8 cellular contexts compared by ENCODE assay signal in the genomic region with DNA sequence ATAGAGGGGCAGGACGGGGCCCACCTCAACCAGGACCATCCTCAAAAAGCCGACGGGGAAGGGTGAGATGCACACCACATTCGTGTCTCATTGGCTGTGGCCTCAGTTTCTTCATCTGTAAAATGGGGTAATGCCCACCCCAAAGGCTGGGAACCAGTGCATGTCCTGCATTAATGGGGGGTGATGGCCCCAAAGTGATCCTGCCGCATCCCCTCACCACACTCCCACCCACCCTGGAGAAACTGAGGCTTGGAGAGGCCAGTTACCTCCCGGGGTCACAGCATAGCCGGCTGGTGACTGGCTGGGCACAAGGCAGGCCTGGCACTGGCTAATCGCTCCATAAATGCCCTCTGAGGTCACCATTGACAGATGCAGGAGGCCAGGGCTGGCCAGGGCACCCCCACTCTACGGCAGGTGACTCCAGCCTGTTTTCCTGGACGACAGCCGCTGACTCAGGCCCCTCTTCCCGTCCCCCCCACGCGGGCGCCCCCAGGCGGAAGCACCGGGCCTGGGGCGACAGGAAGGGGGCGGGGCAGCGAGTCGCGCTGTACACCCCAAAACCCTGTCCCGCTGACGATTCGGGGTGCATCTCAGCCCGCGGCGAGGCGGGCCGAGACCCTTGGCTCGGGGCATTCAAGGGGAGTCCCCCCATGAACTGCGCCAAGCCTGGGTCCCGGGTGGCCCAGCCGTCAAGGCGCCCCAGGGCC. TPM values are rescaled to one million over a fixed set of nuclear protein-coding genes. Genes with fewer than 3 reads are reported as not detected.
DNase-seq lines count a peak whose midpoint lies in the region; TF ChIP-seq lines count a peak whose summit lies in the region.

No MANE protein-coding gene starts in this region.

- H3K27ac ChIP-seq in HUES48 (ENCODE audit: low read depth, low read length), result peak overlapping the region; percentile 99
- H3K27ac ChIP-seq in dorsolateral prefrontal cortex, result peak overlapping the region; percentile 78 to 100 (median 98)
- peak overlapping the region; percentile 63 for H3K27ac ChIP-seq in mesenchymal stem cell (ENCODE audit: low read length, poor library complexity, severe bottlenecking)
- peak overlapping the region; percentile 93 for H3K27ac ChIP-seq in substantia nigra (ENCODE audit: low read depth, low read length, poor library complexity, severe bottlenecking)

- no peaks in the 10 kb centered on the region for H3K9me3 ChIP-seq in HUES48 (ENCODE audit: control insufficient read depth, insufficient read depth, low read length)
- H3K9me3 ChIP-seq in mesenchymal stem cell (ENCODE audit: control insufficient read depth, low read length), result no peaks in the 10 kb centered on the region

- H3K4me1 ChIP-seq in HUES48 (ENCODE audit: control insufficient read depth, insufficient read depth, low read length), result no peaks in the 10 kb centered on the region
- H3K4me1 ChIP-seq in mesenchymal stem cell (ENCODE audit: control insufficient read depth, insufficient read depth, low read depth, low read length), result peaks cover 40% of the 10 kb centered on the region

- TF ChIP-seq CTCF in GM13977 (IDR thresholded peaks at IDR 0.05; ENCODE audit: extremely low read depth, insufficient read depth, missing control alignments) (peak; percentile 59), dorsolateral prefrontal cortex (IDR thresholded peaks at IDR 0.05 in 54 of 56, conservative IDR thresholded peaks at IDR 0.05 in 2 of 56; ENCODE audit: low read depth in 1 of 56, partially characterized antibody in 56 of 56) (peak in 10 of 56 donors; percentile 9 to 24 (median 15))

- H3K79me1 ChIP-seq in mesenchymal stem cell (replicated peaks; ENCODE audit: low read length, poor library complexity, severe bottlenecking), result peaks cover 20% of the 10 kb centered on the region

- H2BK15ac ChIP-seq in mesenchymal stem cell (ENCODE audit: low read depth, poor library complexity, severe bottlenecking), result peak overlapping the region; percentile 30

- no peaks in the 10 kb centered on the region for H3K27me3 ChIP-seq in HUES48 (ENCODE audit: control insufficient read depth, insufficient read depth, low read length)
- no peaks in the 10 kb centered on the region for H3K27me3 ChIP-seq in dorsolateral prefrontal cortex
- H3K27me3 ChIP-seq in mesenchymal stem cell (ENCODE audit: control insufficient read depth in 1 of 2, insufficient read depth in 1 of 2, low read length in 2 of 2), result no peaks in the 10 kb centered on the region

- H2BK120ac ChIP-seq in mesenchymal stem cell (ENCODE audit: low read depth, low read length), result peak overlapping the region; percentile 92

- peak overlapping the region in 1 of 2 experiments; percentile 44 for H3K14ac ChIP-seq in mesenchymal stem cell (ENCODE audit: low read length in 2 of 2)

- H3K23ac ChIP-seq in mesenchymal stem cell (ENCODE audit: low read length in 2 of 2), result no peak overlapping the region

- H2AFZ ChIP-seq in mesenchymal stem cell (ENCODE audit: low read depth, low read length), result no peak overlapping the region

- peak overlapping the region; percentile 88 to 95 for H3K18ac ChIP-seq in mesenchymal stem cell (ENCODE audit: low read depth in 1 of 2, low read length in 2 of 2)

- peak overlapping the region; percentile 93 to 99 for H2BK12ac ChIP-seq in mesenchymal stem cell (ENCODE audit: low read length in 2 of 2)

- intact Hi-C loops in dorsolateral prefrontal cortex (cut with DNase I), result no loop called here

- H3K9ac ChIP-seq in HUES48 (ENCODE audit: low read depth, low read length), result peak overlapping the region; percentile 58; the same call in 1 of the 2 replicates
- H3K9ac ChIP-seq in mesenchymal stem cell (ENCODE audit: low read length), result peak overlapping the region; percentile 86

- peak overlapping the region; percentile 81 for H4K8ac ChIP-seq in mesenchymal stem cell (ENCODE audit: low read length)

- peak overlapping the region; percentile 77 for H3K4me2 ChIP-seq in mesenchymal stem cell (ENCODE audit: low read length, poor library complexity, severe bottlenecking)

- H2AK5ac ChIP-seq in mesenchymal stem cell (ENCODE audit: low read length, severe bottlenecking), result peak overlapping the region; percentile 42

- 29% methylated on average over 23 of the region's 35 CpGs for WGBS in mesenchymal stem cell

- DNase-seq in GM13977 (ENCODE audit: low spot score) (no peak), dorsolateral prefrontal cortex (no peak), mesenchymal stem cell (peak; percentile 88), substantia nigra (lab: John Stamatoyannopoulos, UW) (peak in 16 of 49 donors; percentile 30 to 84 (median 68)), NCI-H187 (lab: John Stamatoyannopoulos, UW) (no peak), DMS79 treated with DMSO at 0.1 percent for 48 hours (lab: John Stamatoyannopoulos, UW) (no peak)
- DNase-seq in activated CD4-positive, CD25-positive, alpha-beta regulatory T cell treated with anti-CD3 and anti-CD28 coated beads, Interleukin-2, amount 50 U/mL, for 72 hours, result peak; percentile 79

- H2BK5ac ChIP-seq in mesenchymal stem cell (ENCODE audit: low read depth, low read length, poor library complexity, severe bottlenecking), result peak overlapping the region; percentile 90

- H3K4me3 ChIP-seq in HUES48 (ENCODE audit: low read depth, low read length) (peak overlapping the region; percentile 92), dorsolateral prefrontal cortex (peak overlapping the region; percentile 45 to 89 (median 72)), mesenchymal stem cell (ENCODE audit: insufficient read depth in 1 of 2, low read depth in 1 of 2, low read length in 2 of 2) (peak overlapping the region; percentile 71 to 74)

- H3K36me3 ChIP-seq in HUES48 (ENCODE audit: control insufficient read depth, insufficient read depth, low read length) (peaks cover 9% of the 10 kb centered on the region), mesenchymal stem cell (ENCODE audit: control insufficient read depth in 1 of 2, insufficient read depth in 2 of 2, low read depth in 1 of 2, low read length in 2 of 2) (peaks cover 12 to 55% of the 10 kb centered on the region in 2 experiments)

- H3K4ac ChIP-seq in mesenchymal stem cell (ENCODE audit: low read depth in 1 of 2, low read length in 2 of 2), result peak overlapping the region; percentile 62 to 64

- in situ Hi-C loops in GM13977 (cut with MboI; ENCODE audit: low pct_unique_long_range_greater_than_20kb, low sequenced_read_pairs, unreplicated experiment), result no loop called here

- H4K91ac ChIP-seq in mesenchymal stem cell (ENCODE audit: low read length), result peak overlapping the region; percentile 29

RNA-seq across cellular contexts. Expression of a gene that starts 0.5 kb away (rescaled TPM):
- total RNA-seq in dorsolateral prefrontal cortex, result 100 to 1,000 TPM in 4 of 120 experiments, 10 to 100 TPM in 116; 19.9 to 116 (median 36.5) TPM
- 58.6 TPM for polyA plus RNA-seq in mesenchymal stem cell (2013, experiment 1 of 2)
- 58.0 TPM for polyA plus RNA-seq in mesenchymal stem cell (2013, experiment 2 of 2)

RNA-seq across cellular contexts. Expression of a gene that starts 6.3 kb away (rescaled TPM):
- total RNA-seq in dorsolateral prefrontal cortex, result 100 to 1,000 TPM; 170 to 316 (median 242) TPM
- 121 TPM for polyA plus RNA-seq in mesenchymal stem cell (2013, experiment 1 of 2)
- polyA plus RNA-seq in mesenchymal stem cell (2013, experiment 2 of 2), result 127 TPM

RNA-seq across cellular contexts. Expression of a gene that starts 10.1 kb away (rescaled TPM):
- 10 to 100 TPM in 119 of 120 experiments, 1 to 10 TPM in 1; 9.5 to 47.7 (median 25.8) TPM for total RNA-seq in dorsolateral prefrontal cortex
- polyA plus RNA-seq in mesenchymal stem cell (2013, experiment 1 of 2), result 8.1 TPM
- 8.0 TPM for polyA plus RNA-seq in mesenchymal stem cell (2013, experiment 2 of 2)

RNA-seq across cellular contexts. Expression of a gene that starts 21.2 kb away (rescaled TPM):
- total RNA-seq in dorsolateral prefrontal cortex, result 100 to 1,000 TPM; 215 to 736 (median 434) TPM
- polyA plus RNA-seq in mesenchymal stem cell (2013, experiment 1 of 2), result 118 TPM
- polyA plus RNA-seq in mesenchymal stem cell (2013, experiment 2 of 2), result 120 TPM

RNA-seq across cellular contexts. Expression of a gene that starts 27.4 kb away (rescaled TPM):
- total RNA-seq in dorsolateral prefrontal cortex, result 10 to 100 TPM; 16.2 to 44.5 (median 25.3) TPM
- polyA plus RNA-seq in mesenchymal stem cell (2013, experiment 1 of 2), result 60.2 TPM
- 59.6 TPM for polyA plus RNA-seq in mesenchymal stem cell (2013, experiment 2 of 2)

Comparison
In these comparisons a context has a peak if more than half of its experiments do, and no peak if none do; other contexts are left out.
1. DNase-seq: peak in activated CD4-positive, CD25-positive, alpha-beta regulatory T cell treated with anti-CD3 and anti-CD28 coated beads, Interleukin-2, amount 50 U/mL, for 72 hours (single experiment) and mesenchymal stem cell (single experiment); none in GM13977 (single experiment), dorsolateral prefrontal cortex (0 of 10), NCI-H187 (0 of 2) and DMS79 treated with DMSO at 0.1 percent for 48 hours (single experiment).
2. Peak in every context shown above with its lines, with median percentiles within 50 percentile points of each other: H3K27ac ChIP-seq and H3K4me3 ChIP-seq.